1 cellular context compared by ENCODE assay signal in genomic region chr1:1091344-1092148, GRCh38.
TF ChIP-seq lines count a peak whose summit lies in the region.

No MANE protein-coding gene starts in this region.

TF ChIP-seq in HCT116, 20 proteins besides CTCF, POLR2A, EP300 and RAD21 (continued from another document):
- no peak for TF ChIP-seq ZBTB33 (IDR thresholded peaks at IDR 0.05; ENCODE audit: extremely low read depth, insufficient replicate concordance, low read length)
- TF ChIP-seq EZH2 (IDR thresholded peaks at IDR 0.05) = no peak
- TF ChIP-seq POLR2AphosphoS5 (IDR thresholded peaks at IDR 0.05; ENCODE audit: low read depth, low read length) = no peak
- TF ChIP-seq ATF3 (IDR thresholded peaks at IDR 0.05) = no peak
TF ChIP-seq in HCT116: peak in this region for 0.
